In genomic region chr9:133440884-133441283, GRCh38 we compare ENCODE assay signal across 20 cellular contexts. TPM values are rescaled to one million over a fixed set of nuclear protein-coding genes. Genes with fewer than 3 reads are reported as not detected.
DNase-seq lines count a peak whose midpoint lies in the region; ATAC-seq, FAIRE-seq and TF ChIP-seq lines count a peak whose summit lies in the region.
"Had no signal": no experiment of that assay in that cellular context is flagged by ENCODE, and none has a peak within 500 bp of the region (broad histone marks: within the 10 kb centered on the region; RNA-seq: fewer than 3 reads in every experiment).

No MANE protein-coding gene starts in this region.

- no peak overlapping the region for H3K27ac ChIP-seq in GM12878 (ENCODE audit: control insufficient read depth, insufficient read depth)
- H3K27ac ChIP-seq: parathyroid adenoma, SJSA1 had no signal

- H3K4me1 ChIP-seq in GM12878 (ENCODE audit: control insufficient read depth, insufficient read depth, low read length), result peaks cover 4% of the 10 kb centered on the region; the same call in 1 of the 2 replicates
- H3K4me1 ChIP-seq: parathyroid adenoma, SJSA1 had no signal

- TF ChIP-seq POLR2A in GM12878 (IDR thresholded peaks at IDR 0.05; ENCODE audit: low read depth, low read length), result peak; percentile 33; the same call in 1 of the 2 replicates

- CTCF ChIA-PET in GM12878 (lab: Yijun Ruan, JAX), result interaction anchor here (1.4 kb wide), 1 partner anchor 46 kb away, joined by 4 read pairs; no protein-coding TSS in a partner anchor

- no TSS peak for BruUV-seq in GM12878 (replicated peaks; lab: Mats Ljungman, UMichigan)

- peak overlapping the region; percentile 77 for H3K27ac Mint-ChIP-seq in stimulated activated memory B cell treated with anti-CD40 and anti-IgM and Interleukin-4, amounts not matched to agents 10 μg/mL and 1 μg/mL and 100 μg/mL, for 72 hours
- H3K27ac Mint-ChIP-seq: activated CD4-positive, alpha-beta T cell treated with anti-CD3 and anti-CD28 coated beads, Interleukin-2, amount 10 ng/mL, durations not matched to agents 7 days and 5 days had no signal

- no peak for TF ChIP-seq EP300 in GM12878 (IDR thresholded peaks at IDR 0.05; ENCODE audit: borderline replicate concordance in 1 of 2, control insufficient read depth in 1 of 2, low read depth in 2 of 2, low read length in 2 of 2)

- ATAC-seq in GM18511 (IDR thresholded peaks at IDR 0.05; ENCODE audit: unreplicated experiment), result peak; percentile 68
- ATAC-seq in HG03354 (IDR thresholded peaks at IDR 0.05; ENCODE audit: poor library complexity, severe bottlenecking, unreplicated experiment), result peak; percentile 79
- ATAC-seq in GM12878, result peak; percentile 22
- peak; percentile 86 for ATAC-seq in stimulated activated memory B cell treated with anti-CD40 and anti-IgM and Interleukin-4, amounts not matched to agents 10 μg/mL and 1 μg/mL and 100 μg/mL, for 72 hours
- ATAC-seq: left cardiac atrium had no signal

- H4K20me1 ChIP-seq in GM12878 (ENCODE audit: control insufficient read depth, insufficient read depth), result no peaks in the 10 kb centered on the region

- no peak overlapping the region for H3K9ac ChIP-seq in GM12878 (ENCODE audit: control insufficient read depth, insufficient read depth, low read length)
- H3K9ac ChIP-seq: parathyroid adenoma had no signal

- no peak for TF ChIP-seq RAD21 in GM12878 (IDR thresholded peaks at IDR 0.05; ENCODE audit: insufficient read depth, low read depth, low read length)

- H3K4me1 Mint-ChIP-seq in stimulated activated memory B cell treated with anti-CD40 and anti-IgM and Interleukin-4, amounts not matched to agents 10 μg/mL and 1 μg/mL and 100 μg/mL, for 72 hours, result peaks cover 42% of the 10 kb centered on the region
- H3K4me1 Mint-ChIP-seq: activated CD4-positive, alpha-beta T cell treated with anti-CD3 and anti-CD28 coated beads, Interleukin-2, amount 10 ng/mL, durations not matched to agents 7 days and 5 days; activated naive CD8-positive, alpha-beta T cell treated with anti-CD3 and anti-CD28 coated beads, Interleukin-2, amount 10 ng/mL, durations not matched to agents 7 days and 5 days; CD14-positive monocyte had no signal

- H3K36me3 Mint-ChIP-seq in stimulated activated memory B cell treated with anti-CD40 and anti-IgM and Interleukin-4, amounts not matched to agents 10 μg/mL and 1 μg/mL and 100 μg/mL, for 72 hours, result no peaks in the 10 kb centered on the region
- H3K36me3 Mint-ChIP-seq: activated naive CD8-positive, alpha-beta T cell treated with anti-CD3 and anti-CD28 coated beads, Interleukin-2, amount 10 ng/mL, durations not matched to agents 7 days and 5 days; CD14-positive monocyte had no signal

- H3K4me3 Mint-ChIP-seq in stimulated activated memory B cell treated with anti-CD40 and anti-IgM and Interleukin-4, amounts not matched to agents 10 μg/mL and 1 μg/mL and 100 μg/mL, for 72 hours, result no peak overlapping the region
- H3K4me3 Mint-ChIP-seq: activated CD4-positive, alpha-beta T cell treated with anti-CD3 and anti-CD28 coated beads, Interleukin-2, amount 10 ng/mL, durations not matched to agents 7 days and 5 days; activated naive CD8-positive, alpha-beta T cell treated with anti-CD3 and anti-CD28 coated beads, Interleukin-2, amount 10 ng/mL, durations not matched to agents 7 days and 5 days; CD14-positive monocyte had no signal

- no peak for DNase-seq in GM12878 (ENCODE audit: low read depth, low spot score)
- no peak for DNase-seq in NCI-H526 treated with DMSO at 0.1 percent for 48 hours (lab: John Stamatoyannopoulos, UW)
- DNase-seq in NCI-H82 treated with DMSO at 0.1 percent for 48 hours (lab: John Stamatoyannopoulos, UW; ENCODE audit: unreplicated experiment), result no peak
- no peak for DNase-seq in globus pallidus (ENCODE audit: low spot score)
- DNase-seq in NCI-H1092 (lab: John Stamatoyannopoulos, UW), result no peak
- DNase-seq: activated CD4-positive, alpha-beta T cell treated with anti-CD3 and anti-CD28 coated beads, Interleukin-2, amount 10 ng/mL, durations not matched to agents 7 days and 5 days; activated naive CD8-positive, alpha-beta T cell treated with anti-CD3 and anti-CD28 coated beads, Interleukin-2, amount 10 ng/mL, durations not matched to agents 7 days and 5 days; activated T-cell treated with anti-CD3 and anti-CD28 coated beads, Interleukin-2, amount 50 U/mL, for 1 hour; GOT3; hypothalamus; left cardiac atrium; NCI-H1436; NCI-H345; trophoblast cell had no signal

- TF ChIP-seq CTCF in GM12878 (IDR thresholded peaks at IDR 0.05 in 2 of 3, conservative IDR thresholded peaks at IDR 0.05 in 1 of 3; ENCODE audit: control insufficient read depth in 2 of 3, extremely low read depth in 1 of 3, insufficient read depth in 1 of 3, low read depth in 3 of 3, low read length in 3 of 3), result no peak

- H3K9me3 ChIP-seq in GM12878 (replicated peaks; ENCODE audit: control insufficient read depth, insufficient read depth, low read length), result no peaks in the 10 kb centered on the region
- H3K9me3 ChIP-seq: SJSA1 had no signal

- no peaks in the 10 kb centered on the region for H3K79me2 ChIP-seq in GM12878 (ENCODE audit: control insufficient read depth, insufficient read depth, low read length)
- H3K79me2 ChIP-seq: parathyroid adenoma had no signal

- no peak overlapping the region for H3K4me2 ChIP-seq in GM12878 (ENCODE audit: control insufficient read depth, insufficient read depth)

- in situ Hi-C loops in GM12878 (cut with MboI), result no loop called here

- FAIRE-seq in GM12878 (lab: Jason Lieb, UNC), result no peak

- WGBS in GM12878 (ENCODE audit: insufficient coverage, insufficient replicate concordance, low lambda C conversion rate, missing lambda C conversion rate), result 56% methylated on average over 10 of the region's 12 CpGs

- SMC1A ChIA-PET in GM12878 (lab: Charles Lee; ENCODE audit: uncharacterized antibody, unreplicated experiment), result no interaction called here

- no peaks in the 10 kb centered on the region for H3K9me3 Mint-ChIP-seq in stimulated activated memory B cell treated with anti-CD40 and anti-IgM and Interleukin-4, amounts not matched to agents 10 μg/mL and 1 μg/mL and 100 μg/mL, for 72 hours
- H3K9me3 Mint-ChIP-seq: activated CD4-positive, alpha-beta T cell treated with anti-CD3 and anti-CD28 coated beads, Interleukin-2, amount 10 ng/mL, durations not matched to agents 7 days and 5 days; activated naive CD8-positive, alpha-beta T cell treated with anti-CD3 and anti-CD28 coated beads, Interleukin-2, amount 10 ng/mL, durations not matched to agents 7 days and 5 days had no signal

- peaks cover 0 to under 1% of the 10 kb centered on the region in 2 experiments; a peak in 2 of 4 replicates for H3K27me3 ChIP-seq in GM12878 (replicated peaks in 1 of 2; ENCODE audit: control insufficient read depth in 2 of 2, insufficient read depth in 2 of 2, low read length in 1 of 2)
- H3K27me3 ChIP-seq: SJSA1 had no signal

- no peak overlapping the region for H3K4me3 ChIP-seq in GM12878
- H3K4me3 ChIP-seq: SJSA1 had no signal

- intact Hi-C loops in GM12878 (cut with micrococcal nuclease; ENCODE audit: unreplicated experiment), result no loop called here

- peak overlapping the region; percentile 13; the same call in 1 of the 2 replicates for H2AFZ ChIP-seq in GM12878 (ENCODE audit: control insufficient read depth, low read depth, low read length)
- H2AFZ ChIP-seq: parathyroid adenoma had no signal

- POLR2A ChIA-PET in GM12878 (lab: Charles Lee), result no interaction called here

- no peaks in the 10 kb centered on the region for H3K27me3 Mint-ChIP-seq in stimulated activated memory B cell treated with anti-CD40 and anti-IgM and Interleukin-4, amounts not matched to agents 10 μg/mL and 1 μg/mL and 100 μg/mL, for 72 hours
- H3K27me3 Mint-ChIP-seq: activated CD4-positive, alpha-beta T cell treated with anti-CD3 and anti-CD28 coated beads, Interleukin-2, amount 10 ng/mL, durations not matched to agents 7 days and 5 days; activated naive CD8-positive, alpha-beta T cell treated with anti-CD3 and anti-CD28 coated beads, Interleukin-2, amount 10 ng/mL, durations not matched to agents 7 days and 5 days had no signal

- RAD21 ChIA-PET in GM12878 (lab: Charles Lee; ENCODE audit: unreplicated experiment), result no interaction called here

- H3K36me3 ChIP-seq in GM12878 (ENCODE audit: control insufficient read depth in 2 of 2, insufficient read depth in 2 of 2, low read length in 1 of 2), result no peaks in the 10 kb centered on the region
- H3K36me3 ChIP-seq: SJSA1 had no signal

RNA-seq across cellular contexts. Expression of gene ADAMTS13, which starts 18.7 kb away (rescaled TPM):
- 3.1 and 3.2 TPM in 2 replicates for total RNA-seq in GM12878 (2013; cell fraction: nucleolus; rRNA removed)
- total RNA-seq in GM12878 (2014; rRNA removed), result 0.28 and 0.33 TPM in 2 replicates
- total RNA-seq in GM12878 (2014; rRNA removed; fragmentation: Illumina TruSeq; extraction: Trizol), result 0.18 and 0.28 TPM in 2 replicates
- total RNA-seq in GM12878 (2021), result 1.2 and 2.0 TPM in 2 replicates
- polyA plus RNA-seq in GM12878 (2011; ENCODE audit: low read depth), result 1.1 TPM
- polyA plus RNA-seq in GM12878 (2011; rRNA removed), result 0.82 and 1.7 TPM in 2 replicates
- 1.3 and 2.1 TPM in 2 replicates for polyA plus RNA-seq in GM12878 (2011; cell fraction: cytosol; rRNA removed)
- 14.0 and 17.9 TPM in 2 replicates for polyA plus RNA-seq in GM12878 (2011; cell fraction: nucleus; rRNA removed)
- 2.4 and 2.6 TPM in 2 replicates for polyA plus RNA-seq in GM12878 (2012)
- polyA plus RNA-seq in GM12878 (2014; fragmentation: Illumina TruSeq; extraction: Trizol), result 0.22 and 0.28 TPM in 2 replicates
- polyA plus RNA-seq in GM12878 (2014; fragmentation: Nextera tagmentation; extraction: Ambion mirVana), result under 1 TPM; 0.08 to 0.15 TPM
- polyA plus RNA-seq in GM12878 (2014; rRNA removed), result 1.2 and 2.4 TPM in 2 replicates
- under 1 TPM; 0.28 to 0.37 TPM for polyA plus RNA-seq in GM12878 (2016; fragmentation: Nextera tagmentation; extraction: Ambion mirVana)
- 0.88 and 1.5 TPM in 2 replicates for polyA minus RNA-seq in GM12878 (2011; rRNA and poly(A)+ RNA removed)
- 0.40 and 0.83 TPM in 2 replicates for polyA minus RNA-seq in GM12878 (2011; cell fraction: cytosol; rRNA and poly(A)+ RNA removed)
- 1.8 and 1.9 TPM in 2 replicates for polyA minus RNA-seq in GM12878 (2011; cell fraction: nucleus; rRNA and poly(A)+ RNA removed)
- polyA plus RNA-seq: CD14-positive monocyte had no signal

RNA-seq across cellular contexts. Expression of gene CACFD1, which starts 18.9 kb away (rescaled TPM):
- total RNA-seq in GM12878 (2013; cell fraction: nucleolus; rRNA removed), result 8.8 and 9.0 TPM in 2 replicates
- 1.6 and 2.3 TPM in 2 replicates for total RNA-seq in GM12878 (2014; rRNA removed)
- 0.45 and 0.64 TPM in 2 replicates for total RNA-seq in GM12878 (2014; rRNA removed; fragmentation: Illumina TruSeq; extraction: Trizol)
- 2.7 and 4.0 TPM in 2 replicates for total RNA-seq in GM12878 (2021)
- polyA plus RNA-seq in GM12878 (2011; ENCODE audit: low read depth), result 0.87 TPM
- 2.7 and 5.8 TPM in 2 replicates for polyA plus RNA-seq in GM12878 (2011; rRNA removed)
- polyA plus RNA-seq in GM12878 (2011; cell fraction: cytosol; rRNA removed), result 5.2 and 7.4 TPM in 2 replicates
- 11.7 and 14.1 TPM in 2 replicates for polyA plus RNA-seq in GM12878 (2011; cell fraction: nucleus; rRNA removed)
- polyA plus RNA-seq in GM12878 (2012), result 2.4 and 2.6 TPM in 2 replicates
- polyA plus RNA-seq in GM12878 (2014; fragmentation: Illumina TruSeq; extraction: Trizol), result 0.14 and 0.35 TPM in 2 replicates
- polyA plus RNA-seq in GM12878 (2014; fragmentation: Nextera tagmentation; extraction: Ambion mirVana), result under 1 TPM in 1 of 2 experiments, not detected in 1; 0.09 TPM
- 1.4 and 3.6 TPM in 2 replicates for polyA plus RNA-seq in GM12878 (2014; rRNA removed)
- 1 to 10 TPM in 1 of 2 experiments, under 1 TPM in 1; 0.98 to 1.4 TPM for polyA plus RNA-seq in GM12878 (2016; fragmentation: Nextera tagmentation; extraction: Ambion mirVana)
- polyA minus RNA-seq in GM12878 (2011; rRNA and poly(A)+ RNA removed), result 5.6 and 10.7 TPM in 2 replicates
- polyA minus RNA-seq in GM12878 (2011; cell fraction: cytosol; rRNA and poly(A)+ RNA removed), result 3.0 and 4.4 TPM in 2 replicates
- polyA minus RNA-seq in GM12878 (2011; cell fraction: nucleus; rRNA and poly(A)+ RNA removed), result 11.6 and 16.0 TPM in 2 replicates

RNA-seq across cellular contexts. Expression of gene REXO4, which starts 23.1 kb away (rescaled TPM):
- total RNA-seq in GM12878 (2013; cell fraction: nucleolus; rRNA removed), result 28.7 and 29.1 TPM in 2 replicates
- total RNA-seq in GM12878 (2014; rRNA removed) (31.5 and 33.3 TPM in 2 replicates), GM12878 (2014; rRNA removed; fragmentation: Illumina TruSeq; extraction: Trizol) (16.5 and 20.9 TPM in 2 replicates), GM12878 (2021) (42.1 and 43.9 TPM in 2 replicates)
- polyA plus RNA-seq in GM12878 (2011; ENCODE audit: low read depth), result 12.9 TPM
- polyA plus RNA-seq in GM12878 (2011; rRNA removed) (23.8 and 27.7 TPM in 2 replicates), GM12878 (2014; fragmentation: Illumina TruSeq; extraction: Trizol) (16.4 and 24.8 TPM in 2 replicates), GM12878 (2014; fragmentation: Nextera tagmentation; extraction: Ambion mirVana) (1 to 10 TPM; 2.7 to 8.4 TPM), GM12878 (2014; rRNA removed) (37.9 and 39.6 TPM in 2 replicates), GM12878 (2016; fragmentation: Nextera tagmentation; extraction: Ambion mirVana) (10 to 100 TPM; 34.0 to 38.9 TPM)
- polyA plus RNA-seq in GM12878 (2011; cell fraction: cytosol; rRNA removed), result 30.9 and 39.6 TPM in 2 replicates
- 23.1 and 30.9 TPM in 2 replicates for polyA plus RNA-seq in GM12878 (2011; cell fraction: nucleus; rRNA removed)
- 22.7 and 26.6 TPM in 2 replicates for polyA plus RNA-seq in GM12878 (2012)
- 18.3 and 28.3 TPM in 2 replicates for polyA minus RNA-seq in GM12878 (2011; rRNA and poly(A)+ RNA removed)
- 12.6 and 13.8 TPM in 2 replicates for polyA minus RNA-seq in GM12878 (2011; cell fraction: cytosol; rRNA and poly(A)+ RNA removed)
- polyA minus RNA-seq in GM12878 (2011; cell fraction: nucleus; rRNA and poly(A)+ RNA removed), result 8.9 and 15.5 TPM in 2 replicates

RNA-seq across cellular contexts. Expression of gene SLC2A6, which starts 38.0 kb away (rescaled TPM):
- total RNA-seq in GM12878 (2013; cell fraction: nucleolus; rRNA removed), result 74.1 and 77.8 TPM in 2 replicates
- 30.4 and 32.4 TPM in 2 replicates for total RNA-seq in GM12878 (2014; rRNA removed)
- 8.3 and 9.4 TPM in 2 replicates for total RNA-seq in GM12878 (2014; rRNA removed; fragmentation: Illumina TruSeq; extraction: Trizol)
- 34.1 and 36.4 TPM in 2 replicates for total RNA-seq in GM12878 (2021)
- polyA plus RNA-seq in GM12878 (2011; ENCODE audit: low read depth), result 4.8 TPM
- polyA plus RNA-seq in GM12878 (2011; rRNA removed), result 4.3 and 11.7 TPM in 2 replicates
- polyA plus RNA-seq in GM12878 (2011; cell fraction: cytosol; rRNA removed), result 15.7 and 29.5 TPM in 2 replicates
- polyA plus RNA-seq in GM12878 (2011; cell fraction: nucleus; rRNA removed), result 26.2 and 33.5 TPM in 2 replicates
- 15.2 and 16.5 TPM in 2 replicates for polyA plus RNA-seq in GM12878 (2012)
- polyA plus RNA-seq in GM12878 (2014; fragmentation: Illumina TruSeq; extraction: Trizol), result 4.3 and 6.6 TPM in 2 replicates
- 1 to 10 TPM; 1.1 to 6.1 TPM for polyA plus RNA-seq in GM12878 (2014; fragmentation: Nextera tagmentation; extraction: Ambion mirVana)
- 37.9 and 44.7 TPM in 2 replicates for polyA plus RNA-seq in GM12878 (2014; rRNA removed)
- polyA plus RNA-seq in GM12878 (2016; fragmentation: Nextera tagmentation; extraction: Ambion mirVana), result 10 to 100 TPM; 24.8 to 28.0 TPM
- polyA minus RNA-seq in GM12878 (2011; rRNA and poly(A)+ RNA removed), result 11.8 and 29.6 TPM in 2 replicates
- polyA minus RNA-seq in GM12878 (2011; cell fraction: cytosol; rRNA and poly(A)+ RNA removed), result 13.6 and 14.0 TPM in 2 replicates
- polyA minus RNA-seq in GM12878 (2011; cell fraction: nucleus; rRNA and poly(A)+ RNA removed), result 38.4 and 46.0 TPM in 2 replicates

Comparison
In these comparisons a context has a peak if more than half of its experiments do, and no peak if none do; other contexts are left out.
1. ATAC-seq: peak in every context shown above with its lines; median percentile 86 in stimulated activated memory B cell treated with anti-CD40 and anti-IgM and Interleukin-4, amounts not matched to agents 10 μg/mL and 1 μg/mL and 100 μg/mL, for 72 hours; 79 in HG03354; 68 in GM18511; 22 in GM12878.